ENCODE assay signal across 24 cellular contexts in the genomic region with DNA sequence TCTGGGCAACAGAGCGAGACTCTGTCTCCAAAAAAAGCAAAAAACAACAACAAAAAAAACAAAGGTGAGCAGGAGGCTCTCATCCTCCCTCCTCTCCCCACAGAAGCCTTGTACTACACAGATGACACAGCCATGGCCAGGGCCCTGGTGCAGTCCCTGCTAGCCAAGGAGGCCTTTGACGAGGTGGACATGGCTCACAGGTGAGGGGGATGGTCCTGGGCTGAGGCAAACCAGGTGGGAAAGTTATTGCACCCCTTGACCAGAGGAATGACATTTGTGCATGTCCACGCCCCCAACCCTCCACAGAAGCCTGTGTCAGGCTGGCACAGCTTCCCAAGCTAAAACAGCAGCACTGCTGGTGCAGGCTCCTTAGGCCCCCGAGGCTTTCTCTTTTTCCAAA. TPM values are rescaled to one million over a fixed set of nuclear protein-coding genes. Genes with fewer than 3 reads are reported as not detected.
A peak's percentile ranks its signal among the peaks of the same experiment; 100 is the strongest.
DNase-seq lines count a peak whose midpoint lies in the region; ATAC-seq and TF ChIP-seq lines count a peak whose summit lies in the region.
"Had no signal": no experiment of that assay in that cellular context is flagged by ENCODE, and none has a peak within 500 bp of the region (broad histone marks: within the 10 kb centered on the region; RNA-seq: fewer than 3 reads in every experiment).

No MANE protein-coding gene starts in this region.

- peak overlapping the region; percentile 60 for H3K23ac ChIP-seq in neuronal stem cell (ENCODE audit: low read depth, low read length, poor library complexity)

- no peak overlapping the region for H3K14ac ChIP-seq in neuronal stem cell (ENCODE audit: low read length)

- H3K9ac ChIP-seq in BLaER1 treated with 17β-estradiol and CSF1 and Interleukin-3, amounts not matched to agents 10 nM and 100 nM = peak overlapping the region in 9 of 11 experiments; percentile 7 to 92 (median 72); a peak in 10 of 22 replicates
- H3K9ac ChIP-seq in DND-41 (ENCODE audit: low read depth, low read length) (no peak overlapping the region), neuronal stem cell (ENCODE audit: low read depth, low read length, poor library complexity) (no peak overlapping the region)

- H3K79me1 ChIP-seq in neuronal stem cell (ENCODE audit: low read depth, low read length) = peaks cover 19% of the 10 kb centered on the region

- H3K4ac ChIP-seq in neuronal stem cell (ENCODE audit: low read length) = no peak overlapping the region

- no peak overlapping the region for H2AFZ ChIP-seq in DND-41 (ENCODE audit: low read depth, low read length)
- no peak overlapping the region for H2AFZ ChIP-seq in neuronal stem cell (ENCODE audit: low read length)
- H2AFZ ChIP-seq: PC-9 had no signal

- H2AK5ac ChIP-seq in neuronal stem cell (ENCODE audit: low read depth, low read length) = no peak overlapping the region

- H4K20me1 ChIP-seq in BLaER1 treated with 17β-estradiol and CSF1 and Interleukin-3, amounts not matched to agents 10 nM and 100 nM = peaks cover 38 to 62% (median 49%) of the 10 kb centered on the region in 11 experiments; a peak in 19 of 22 replicates
- H4K20me1 ChIP-seq in DND-41 (ENCODE audit: insufficient read depth, low read length) = peaks cover 25% of the 10 kb centered on the region

- H2BK5ac ChIP-seq in neuronal stem cell (ENCODE audit: low read length) = no peak overlapping the region

- WGBS in neuronal stem cell (ENCODE audit: extremely low coverage in 2 of 2, insufficient read length in 2 of 2, insufficient replicate concordance in 1 of 2), 2 donors = no CpG with 5 or more reads among the region's 4 CpGs

- no peak overlapping the region for H2BK15ac ChIP-seq in neuronal stem cell (ENCODE audit: low read length)

- H3K27ac ChIP-seq in BLaER1 treated with 17β-estradiol and CSF1 and Interleukin-3, amounts not matched to agents 10 nM and 100 nM = peak overlapping the region in 2 of 11 experiments; percentile 9 to 81; a peak in 3 of 22 replicates
- H3K27ac ChIP-seq in DND-41 (ENCODE audit: low read length) (no peak overlapping the region), neuronal stem cell (replicated peaks; ENCODE audit: low read length) (no peak overlapping the region)
- H3K27ac ChIP-seq: left lung, pancreas, PC-9, right atrium auricular region, transverse colon had no signal

- peaks cover 11% of the 10 kb centered on the region for H3K27me3 Mint-ChIP-seq in central memory CD8-positive, alpha-beta T cell

- H3K36me3 Mint-ChIP-seq in central memory CD8-positive, alpha-beta T cell (ENCODE audit: insufficient read depth) = peaks cover 15% of the 10 kb centered on the region
- H3K36me3 Mint-ChIP-seq: CD4-positive, CD25-positive, alpha-beta regulatory T cell had no signal

- H2BK12ac ChIP-seq in neuronal stem cell (ENCODE audit: low read length) = no peak overlapping the region

- no peak overlapping the region for H3K4me3 Mint-ChIP-seq in central memory CD8-positive, alpha-beta T cell

- no peak overlapping the region for H4K8ac ChIP-seq in neuronal stem cell (ENCODE audit: low read depth, low read length)

- H3K4me1 Mint-ChIP-seq in central memory CD8-positive, alpha-beta T cell = peaks cover 22% of the 10 kb centered on the region

- H3K18ac ChIP-seq in neuronal stem cell (ENCODE audit: low read length) = no peak overlapping the region

- no peak overlapping the region for H3K4me3 ChIP-seq in BLaER1 treated with 17β-estradiol and CSF1 and Interleukin-3, amounts not matched to agents 10 nM and 100 nM
- H3K4me3 ChIP-seq in DND-41 (ENCODE audit: low read depth in 1 of 2, low read length in 2 of 2) (no peak overlapping the region), neuronal stem cell (ENCODE audit: low read length in 2 of 2) (no peak overlapping the region)
- H3K4me3 ChIP-seq: GM12878, left lung, pancreas, PC-9, right atrium auricular region, transverse colon had no signal

- H3K4me1 ChIP-seq in BLaER1 treated with 17β-estradiol and CSF1 and Interleukin-3, amounts not matched to agents 10 nM and 100 nM = peaks cover 78 to 92% (median 89%) of the 10 kb centered on the region in 10 experiments
- H3K4me1 ChIP-seq in DND-41 (ENCODE audit: insufficient read depth, low read length) (peaks cover 37% of the 10 kb centered on the region), neuronal stem cell (ENCODE audit: control insufficient read depth in 2 of 2, insufficient read depth in 1 of 2, low read depth in 1 of 2, low read length in 2 of 2) (peaks cover 6 to 8% of the 10 kb centered on the region in 2 donors)

- no peak overlapping the region for H4K91ac ChIP-seq in neuronal stem cell (ENCODE audit: low read depth, low read length, poor library complexity)

- no peaks in the 10 kb centered on the region for H3K27me3 ChIP-seq in BLaER1 treated with 17β-estradiol and CSF1 and Interleukin-3, amounts not matched to agents 10 nM and 100 nM
- H3K27me3 ChIP-seq in DND-41 (ENCODE audit: insufficient read depth, low read length, poor library complexity) = no peaks in the 10 kb centered on the region
- no peaks in the 10 kb centered on the region for H3K27me3 ChIP-seq in neuronal stem cell (ENCODE audit: control insufficient read depth in 3 of 3, insufficient read depth in 3 of 3, low read depth in 1 of 3, low read length in 3 of 3)
- H3K27me3 ChIP-seq: dorsolateral prefrontal cortex, left lung, pancreas, right atrium auricular region, transverse colon had no signal

- H3K9me3 ChIP-seq in BLaER1 treated with 17β-estradiol and CSF1 and Interleukin-3, amounts not matched to agents 10 nM and 100 nM (replicated peaks in 1 of 11) = no peaks in the 10 kb centered on the region
- no peaks in the 10 kb centered on the region for H3K9me3 ChIP-seq in DND-41 (ENCODE audit: insufficient read depth, low read length, severe bottlenecking)
- H3K9me3 ChIP-seq in neuronal stem cell (replicated peaks in 1 of 2; ENCODE audit: control insufficient read depth in 2 of 2, insufficient read depth in 1 of 2, low read depth in 1 of 2, low read length in 2 of 2) = no peaks in the 10 kb centered on the region
- H3K9me3 ChIP-seq: left lung, pancreas, right atrium auricular region, transverse colon had no signal

- TF ChIP-seq CTCF in DND-41 (IDR thresholded peaks at IDR 0.05; ENCODE audit: borderline replicate concordance, extremely low read depth, low read length, poor library complexity, severe bottlenecking) = no peak

- peak overlapping the region; percentile 44 for H3K27ac Mint-ChIP-seq in central memory CD8-positive, alpha-beta T cell (ENCODE audit: low read depth)
- H3K27ac Mint-ChIP-seq: CD4-positive, CD25-positive, alpha-beta regulatory T cell; mesothelial cell of epicardium had no signal

- H3K4me2 ChIP-seq in BLaER1 treated with 17β-estradiol and CSF1 and Interleukin-3, amounts not matched to agents 10 nM and 100 nM = peak overlapping the region; percentile 85 to 99 (median 94)
- H3K4me2 ChIP-seq in DND-41 (ENCODE audit: insufficient read depth, low read length) (peak overlapping the region; percentile 38; the same call in 1 of the 2 replicates), neuronal stem cell (ENCODE audit: insufficient read depth, low read length, poor library complexity, severe bottlenecking) (no peak overlapping the region)

- ATAC-seq in DND-41 (ENCODE audit: insufficient read depth, low read depth) = no peak
- no peak for ATAC-seq in central memory CD8-positive, alpha-beta T cell (replicated peaks; ENCODE audit: extremely low read depth, poor library complexity, severe bottlenecking)
- ATAC-seq in GM18498 (IDR thresholded peaks at IDR 0.05; ENCODE audit: unreplicated experiment) = no peak
- ATAC-seq in HG03469 (IDR thresholded peaks at IDR 0.05; ENCODE audit: unreplicated experiment) = no peak
- ATAC-seq: GM12878; left lung; naive thymus-derived CD4-positive, alpha-beta T cell; pancreas; Right ventricle myocardium inferior had no signal

- H2BK120ac ChIP-seq in neuronal stem cell (ENCODE audit: low read depth, low read length) = no peak overlapping the region

- DNase-seq in DND-41 = no peak
- no peak for DNase-seq in central memory CD8-positive, alpha-beta T cell (ENCODE audit: low spot score in 2 of 2)
- DNase-seq in neuronal stem cell (ENCODE audit: low spot score) = no peak
- DNase-seq in medulla oblongata (ENCODE audit: extremely low spot score) = no peak
- DNase-seq: activated CD4-positive, alpha-beta T cell treated with anti-CD3 and anti-CD28 coated beads for 48 hours; activated gamma-delta T cell treated with Interleukin-2 at 50 U/mL for 16 hours; CD4-positive, CD25-positive, alpha-beta regulatory T cell; left lung; naive thymus-derived CD4-positive, alpha-beta T cell; NCI-H1105; NCI-H1930; NCI-H524 treated with DMSO at 0.1 percent for 48 hours; NK-92 treated with Interleukin-12 subunit alpha and Interleukin-12 subunit beta, amount 100 ng/mL, for 24 hours; PC-9; transverse colon had no signal

- H3K79me2 ChIP-seq in DND-41 (ENCODE audit: insufficient read depth, low read length) = peaks cover 40% of the 10 kb centered on the region

- peaks cover 42 to 56% (median 52%) of the 10 kb centered on the region in 11 experiments for H3K36me3 ChIP-seq in BLaER1 treated with 17β-estradiol and CSF1 and Interleukin-3, amounts not matched to agents 10 nM and 100 nM
- H3K36me3 ChIP-seq in DND-41 (ENCODE audit: insufficient read depth, low read length) (peaks cover 51% of the 10 kb centered on the region), neuronal stem cell (replicated peaks in 1 of 2; ENCODE audit: control insufficient read depth in 2 of 2, insufficient read depth in 2 of 2, low read length in 2 of 2) (peaks cover 56 to 76% of the 10 kb centered on the region in 2 donors)

- H3K9me3 Mint-ChIP-seq in central memory CD8-positive, alpha-beta T cell = no peaks in the 10 kb centered on the region
- H3K9me3 Mint-ChIP-seq: mesothelial cell of epicardium had no signal

RNA-seq across cellular contexts. Expression of a gene that starts 2.4 kb away (rescaled TPM):
- 16.0 TPM for polyA plus RNA-seq in neuronal stem cell (2013, experiment 1 of 2)
- polyA plus RNA-seq in neuronal stem cell (2013, experiment 2 of 2) = 16.7 TPM

RNA-seq across cellular contexts. Expression of a gene that starts 7.2 kb away (rescaled TPM):
- polyA plus RNA-seq in neuronal stem cell (2013, experiment 1 of 2) = 8.2 TPM
- 8.4 TPM for polyA plus RNA-seq in neuronal stem cell (2013, experiment 2 of 2)
- polyA plus RNA-seq: CD4-positive, CD25-positive, alpha-beta regulatory T cell; naive thymus-derived CD4-positive, alpha-beta T cell had no signal

RNA-seq across cellular contexts. Expression of a gene that starts 33.9 kb away (rescaled TPM):
- 0.01 TPM for polyA plus RNA-seq in neuronal stem cell (2013, experiment 1 of 2)
- 0.01 TPM for polyA plus RNA-seq in neuronal stem cell (2013, experiment 2 of 2)
- polyA plus RNA-seq: naive thymus-derived CD4-positive, alpha-beta T cell had no signal

RNA-seq across cellular contexts. Expression of a gene that starts 58.1 kb away (rescaled TPM):
- 49.3 TPM for polyA plus RNA-seq in neuronal stem cell (2013, experiment 1 of 2)
- polyA plus RNA-seq in neuronal stem cell (2013, experiment 2 of 2) = 51.1 TPM

Comparison
In these comparisons a context has a peak if more than half of its experiments do, and no peak if none do; other contexts are left out.
1. H3K9ac ChIP-seq: peak in BLaER1 treated with 17β-estradiol and CSF1 and Interleukin-3, amounts not matched to agents 10 nM and 100 nM (9 of 11); none in DND-41 (single experiment) and neuronal stem cell (single experiment).